In genomic region chr1:156214024-156214748, GRCh38 we compare ENCODE assay signal across 8 cellular contexts. TPM values are rescaled to one million over a fixed set of nuclear protein-coding genes. Genes with fewer than 3 reads are reported as not detected.
DNase-seq lines count a peak whose midpoint lies in the region; ATAC-seq, FAIRE-seq and TF ChIP-seq lines count a peak whose summit lies in the region.

No MANE protein-coding gene starts in this region.

- FAIRE-seq in RCC 7860 (lab: Jason Lieb, UNC), result no peak

- H3K9me3 ChIP-seq in effector memory CD4-positive, alpha-beta T cell (ENCODE audit: control insufficient read depth, low read length), result no peaks in the 10 kb centered on the region
- H3K9me3 ChIP-seq in ovary, result no peaks in the 10 kb centered on the region

- TF ChIP-seq POLR2A in ovary (IDR thresholded peaks at IDR 0.05), result no peak

- 73 to 80% (median 79%) methylated on average over 16 of the region's 16 CpGs for WGBS in ovary, 3 donors

- no peak for DNase-seq in GM12864 (ENCODE audit: low read depth)
- DNase-seq in RCC 7860 (ENCODE audit: low spot score), result peak; percentile 81
- no peak for DNase-seq in effector memory CD4-positive, alpha-beta T cell
- peak in 2 of 5 donors; percentile 35 to 39 for DNase-seq in ovary
- no peak for DNase-seq in SKM-1 treated with dmso at 0.1 percent for 144 hours (lab: John Stamatoyannopoulos, UW; ENCODE audit: unreplicated experiment)
- DNase-seq in DMS 273 treated with DMSO at 0.1 percent for 48 hours (lab: John Stamatoyannopoulos, UW), result no peak
- no peak for DNase-seq in GOT3 (lab: John Stamatoyannopoulos, UW)

- no peaks in the 10 kb centered on the region for H3K27me3 ChIP-seq in effector memory CD4-positive, alpha-beta T cell (replicated peaks; ENCODE audit: control insufficient read depth, insufficient read depth, low read length, poor library complexity, severe bottlenecking)
- no peaks in the 10 kb centered on the region for H3K27me3 ChIP-seq in ovary

- TF ChIP-seq CTCF in GM12864 (IDR thresholded peaks at IDR 0.05; ENCODE audit: low read depth, low read length, missing control alignments) (no peak), ovary (IDR thresholded peaks at IDR 0.05) (no peak)

- ATAC-seq in GM21737 (IDR thresholded peaks at IDR 0.05; ENCODE audit: unreplicated experiment), result no peak

- no peak for TF ChIP-seq EP300 in ovary (IDR thresholded peaks at IDR 0.05)

- intact Hi-C loops in ovary (cut with DNase I), result no loop called here

- H3K4me3 ChIP-seq in GM12864 (ENCODE audit: low read depth, low read length) (peak overlapping the region; percentile 83; the same call in 1 of the 2 replicates), ovary (peak overlapping the region; percentile 59)
- no peak overlapping the region for H3K4me3 ChIP-seq in effector memory CD4-positive, alpha-beta T cell (ENCODE audit: insufficient read depth, low read depth, low read length, poor library complexity, severe bottlenecking)

- H3K36me3 ChIP-seq in effector memory CD4-positive, alpha-beta T cell (ENCODE audit: control insufficient read depth, insufficient read depth, low read length), result peaks cover 10% of the 10 kb centered on the region
- no peaks in the 10 kb centered on the region for H3K36me3 ChIP-seq in ovary

- peaks cover 20% of the 10 kb centered on the region for H3K4me1 ChIP-seq in effector memory CD4-positive, alpha-beta T cell (ENCODE audit: control insufficient read depth, insufficient read depth, low read length, poor library complexity, severe bottlenecking)
- peaks cover 5% of the 10 kb centered on the region for H3K4me1 ChIP-seq in ovary (ENCODE audit: insufficient read depth)

- H3K27ac ChIP-seq in effector memory CD4-positive, alpha-beta T cell (ENCODE audit: insufficient read depth, low read length, poor library complexity, severe bottlenecking), result peak overlapping the region; percentile 94
- peak overlapping the region in 1 of 2 donors; percentile 89 for H3K27ac ChIP-seq in ovary

RNA-seq across cellular contexts. Expression of gene PMF1, which starts 1.4 kb away (rescaled TPM):
- total RNA-seq in ovary, result 10 to 100 TPM; 36.6 to 84.2 (median 53.0) TPM
- 10 to 100 TPM; 35.0 to 70.6 TPM for polyA plus RNA-seq in ovary

RNA-seq across cellular contexts. Expression of gene SLC25A44, which starts 20.3 kb away (rescaled TPM):
- total RNA-seq in ovary, result 10 to 100 TPM in 6 of 7 donors, 1 to 10 TPM in 1; 6.8 to 20.9 (median 16.8) TPM
- 10 to 100 TPM in 1 of 2 donors, 1 to 10 TPM in 1; 7.3 to 21.0 TPM for polyA plus RNA-seq in ovary

RNA-seq across cellular contexts. Expression of gene BGLAP, which starts 27.8 kb away (rescaled TPM):
- 1 to 10 TPM; 1.4 to 4.6 (median 2.0) TPM for total RNA-seq in ovary
- 1 to 10 TPM in 1 of 2 donors, not detected in 1; 1.4 TPM for polyA plus RNA-seq in ovary

RNA-seq across cellular contexts. Expression of gene PAQR6, which starts 33.7 kb away (rescaled TPM):
- total RNA-seq in ovary, result 1 to 10 TPM in 4 of 7 donors, under 1 TPM in 3; 0.25 to 1.8 (median 1.3) TPM
- under 1 TPM; 0.67 to 0.72 TPM for polyA plus RNA-seq in ovary
